Comparison of ENCODE assay signal across 20 cellular contexts in genomic region chr7:150958603-150959002, GRCh38. TPM values are rescaled to one million over a fixed set of nuclear protein-coding genes. Genes with fewer than 3 reads are reported as not detected.
"Had no signal": no experiment of that assay in that cellular context is flagged by ENCODE, and none has a peak within 500 bp of the region (broad histone marks: within the 10 kb centered on the region; RNA-seq: fewer than 3 reads in every experiment).

No MANE protein-coding gene starts in this region.

- H3K4me3 ChIP-seq: coronary artery, lower lobe of right lung, tibial artery had no signal

- H3K9me3 ChIP-seq: lower lobe of right lung, tibial artery had no signal

- H3K36me3 Mint-ChIP-seq: activated naive CD8-positive, alpha-beta T cell treated with anti-CD3 and anti-CD28 coated beads, Interleukin-2, amount 10 ng/mL, durations not matched to agents 7 days and 5 days; immature natural killer cell; stimulated activated effector memory CD8-positive, alpha-beta T cell treated with anti-CD3 and anti-CD28 coated beads, Interleukin-12 subunit alpha, Interleukin-12 subunit beta, amount 100 ng/mL, for 72 hours; WTC11 had no signal

- DNase-seq: activated CD4-positive, alpha-beta T cell treated with anti-CD3 and anti-CD28 coated beads for 48 hours; activated CD8-positive, alpha-beta memory T cell treated with anti-CD3 and anti-CD28 coated beads, Interleukin-2, amount 50 U/mL, for 4 hours; activated CD8-positive, alpha-beta T cell treated with anti-CD3 and anti-CD28 coated beads, Interleukin-2, amount 10 ng/mL, durations not matched to agents 7 days and 5 days; activated gamma-delta T cell treated with Interleukin-2 at 50 U/mL for 16 hours; activated naive CD8-positive, alpha-beta T cell treated with anti-CD3 and anti-CD28 coated beads, Interleukin-2, amount 10 ng/mL, durations not matched to agents 7 days and 5 days; activated T-cell treated with anti-CD3 and anti-CD28 coated beads, Interleukin-2, amount 50 U/mL, for 72 hours; foreskin melanocyte; head of caudate nucleus; immature natural killer cell; lower lobe of right lung; T-helper 1 cell; T1000; tibial artery had no signal

- H3K4me3 Mint-ChIP-seq: activated CD8-positive, alpha-beta T cell treated with anti-CD3 and anti-CD28 coated beads, Interleukin-2, amount 10 ng/mL, durations not matched to agents 7 days and 5 days; activated naive CD8-positive, alpha-beta T cell treated with anti-CD3 and anti-CD28 coated beads, Interleukin-2, amount 10 ng/mL, durations not matched to agents 7 days and 5 days; activated T-cell treated with anti-CD3 and anti-CD28 coated beads, Interleukin-2, amount 50 U/mL, for 72 hours; brain; central memory CD8-positive, alpha-beta T cell; immature natural killer cell; stimulated activated effector memory CD8-positive, alpha-beta T cell treated with anti-CD3 and anti-CD28 coated beads, Interleukin-12 subunit alpha, Interleukin-12 subunit beta, amount 100 ng/mL, for 72 hours; WTC11 had no signal

- H3K27ac ChIP-seq: coronary artery, lower lobe of right lung, parathyroid adenoma, tibial artery had no signal

- H2AFZ ChIP-seq: parathyroid adenoma had no signal

- H3K36me3 ChIP-seq: lower lobe of right lung, tibial artery had no signal

- H3K9me3 Mint-ChIP-seq: activated naive CD8-positive, alpha-beta T cell treated with anti-CD3 and anti-CD28 coated beads, Interleukin-2, amount 10 ng/mL, durations not matched to agents 7 days and 5 days; activated T-cell treated with anti-CD3 and anti-CD28 coated beads, Interleukin-2, amount 50 U/mL, for 72 hours; central memory CD8-positive, alpha-beta T cell; immature natural killer cell; stimulated activated effector memory CD8-positive, alpha-beta T cell treated with anti-CD3 and anti-CD28 coated beads, Interleukin-12 subunit alpha, Interleukin-12 subunit beta, amount 100 ng/mL, for 72 hours; WTC11 had no signal

- H3K9ac ChIP-seq: parathyroid adenoma had no signal

- H3K4me1 Mint-ChIP-seq: immature natural killer cell had no signal

- H3K27ac Mint-ChIP-seq: activated CD8-positive, alpha-beta T cell treated with anti-CD3 and anti-CD28 coated beads, Interleukin-2, amount 10 ng/mL, durations not matched to agents 7 days and 5 days; activated naive CD8-positive, alpha-beta T cell treated with anti-CD3 and anti-CD28 coated beads, Interleukin-2, amount 10 ng/mL, durations not matched to agents 7 days and 5 days; activated T-cell treated with anti-CD3 and anti-CD28 coated beads, Interleukin-2, amount 50 U/mL, for 72 hours; immature natural killer cell; stimulated activated effector memory CD8-positive, alpha-beta T cell treated with anti-CD3 and anti-CD28 coated beads, Interleukin-12 subunit alpha, Interleukin-12 subunit beta, amount 100 ng/mL, for 72 hours; WTC11 had no signal

- H3K4me1 ChIP-seq: parathyroid adenoma had no signal

RNA-seq across cellular contexts. Expression of gene KCNH2, which starts 19.5 kb away (rescaled TPM):
- total RNA-seq: activated CD8-positive, alpha-beta T cell treated with anti-CD3 and anti-CD28 coated beads, Interleukin-2, amount 10 ng/mL, durations not matched to agents 7 days and 5 days had no signal
- polyA plus RNA-seq: immature natural killer cell had no signal

RNA-seq across cellular contexts. Expression of gene NOS3, which starts 32.2 kb away (rescaled TPM):
- total RNA-seq: myocyte had no signal
